ENCODE assay signal across 13 cellular contexts in genomic region chr3:125062904-125063618, GRCh38. TPM values are rescaled to one million over a fixed set of nuclear protein-coding genes. Genes with fewer than 3 reads are reported as not detected.
DNase-seq lines count a peak whose midpoint lies in the region; ATAC-seq and TF ChIP-seq lines count a peak whose summit lies in the region.
"Had no signal": no experiment of that assay in that cellular context is flagged by ENCODE, and none has a peak within 500 bp of the region (broad histone marks: within the 10 kb centered on the region; RNA-seq: fewer than 3 reads in every experiment).

No MANE protein-coding gene starts in this region.

- H3K27ac Mint-ChIP-seq in activated CD4-positive, alpha-beta memory T cell treated with anti-CD3 and anti-CD28 coated beads, Interleukin-2, amount 10 ng/mL, durations not matched to agents 7 days and 5 days: no peak overlapping the region
- H3K27ac Mint-ChIP-seq: activated T-helper 17 cell treated with anti-CD3 and anti-CD28 coated beads, Interleukin-2, amount 50 U/mL, for 72 hours; IgD-negative memory B cell had no signal

- no peaks in the 10 kb centered on the region for H4K20me1 ChIP-seq in PC-9 (ENCODE audit: insufficient read depth)

- peak overlapping the region; percentile 8; the same call in 1 of the 2 replicates for H3K4me3 ChIP-seq in PC-9

- no TSS peak for BruUV-seq in PC-9 (replicated peaks; lab: Mats Ljungman, UMichigan)

- peaks cover 34% of the 10 kb centered on the region for H3F3A ChIP-seq in PC-9 (ENCODE audit: insufficient read depth, low read depth)

- peak overlapping the region; percentile 65 for H3K27ac ChIP-seq in PC-9

- ATAC-seq in esophagus mucosa (peak; percentile 21), GM21786 (IDR thresholded peaks at IDR 0.05; ENCODE audit: unreplicated experiment) (no peak), GM19463 (IDR thresholded peaks at IDR 0.05; ENCODE audit: unreplicated experiment) (no peak)
- ATAC-seq: activated T-helper 17 cell treated with anti-CD3 and anti-CD28 coated beads, Interleukin-2, amount 50 U/mL, for 72 hours had no signal

- no peaks in the 10 kb centered on the region for H3K79me2 ChIP-seq in PC-9 (ENCODE audit: low read depth)

- H3K4me1 ChIP-seq in PC-9 (replicated peaks; ENCODE audit: insufficient read depth): peaks cover 63% of the 10 kb centered on the region

- peaks cover 66% of the 10 kb centered on the region for H3K27me3 Mint-ChIP-seq in activated CD4-positive, alpha-beta memory T cell treated with anti-CD3 and anti-CD28 coated beads, Interleukin-2, amount 10 ng/mL, durations not matched to agents 7 days and 5 days

- no peak overlapping the region for H2AFZ ChIP-seq in PC-9

- H3K9me3 ChIP-seq in PC-9 (ENCODE audit: insufficient read depth, low read depth): no peaks in the 10 kb centered on the region

- no peaks in the 10 kb centered on the region for H3K36me3 Mint-ChIP-seq in activated CD4-positive, alpha-beta memory T cell treated with anti-CD3 and anti-CD28 coated beads, Interleukin-2, amount 10 ng/mL, durations not matched to agents 7 days and 5 days (ENCODE audit: low read depth)

- POLR2A ChIA-PET in PC-9 (lab: Charles Lee; ENCODE audit: unreplicated experiment) (interaction anchor here (0.5 to 1.2 kb wide), 12 partner anchors 11 to 531 kb away, joined by 3 to 20 read pairs (median 4); partner anchors contain the start of gene ZNF148), GM10248 (lab: Yijun Ruan, JAX) (no interaction called here)
- POLR2A ChIA-PET in activated CD4-positive, alpha-beta memory T cell treated with anti-CD3 and anti-CD28 coated beads, Interleukin-2, amount 10 ng/mL, durations not matched to agents 7 days and 5 days (lab: Charles Lee): no interaction called here

- TF ChIP-seq CTCF in PC-9 (conservative IDR thresholded peaks at IDR 0.05): no peak
- no peak for TF ChIP-seq CTCF in GM10248 (IDR thresholded peaks at IDR 0.05; ENCODE audit: control extremely low read depth, extremely low read depth, low read depth, missing control alignments)

- intact Hi-C loops in PC-9 (cut with micrococcal nuclease; ENCODE audit: unreplicated experiment): loop anchor here (1.0 to 10.0 kb wide), 8 partner anchors 16 to 312 kb away; partner anchors contain the start of genes SLC12A8 and ZNF148

- peak overlapping the region; percentile 65 for H3K4me2 ChIP-seq in PC-9

- H3K4me1 Mint-ChIP-seq in activated CD4-positive, alpha-beta memory T cell treated with anti-CD3 and anti-CD28 coated beads, Interleukin-2, amount 10 ng/mL, durations not matched to agents 7 days and 5 days: no peaks in the 10 kb centered on the region
- H3K4me1 Mint-ChIP-seq: activated T-helper 17 cell treated with anti-CD3 and anti-CD28 coated beads, Interleukin-2, amount 50 U/mL, for 72 hours had no signal

- no peaks in the 10 kb centered on the region for H3K36me3 ChIP-seq in PC-9 (ENCODE audit: low read depth)

- DNase-seq in AG20443 (ENCODE audit: low spot score) (peak; percentile 81), PC-9 (peak; percentile 95 to 99), myocyte (ENCODE audit: low read depth) (peak; percentile 72), GM10248 (ENCODE audit: extremely low spot score) (no peak)
- no peak for DNase-seq in activated CD4-positive, alpha-beta memory T cell treated with anti-CD3 and anti-CD28 coated beads, Interleukin-2, amount 10 ng/mL, durations not matched to agents 7 days and 5 days
- DNase-seq: DMS153; SHP77; stimulated activated CD4-positive, alpha-beta T cell treated with anti-CD3 and anti-CD28 coated beads, Interleukin-4, amount 100 ng/mL, for 1 hour had no signal

- H3K9me3 Mint-ChIP-seq in activated CD4-positive, alpha-beta memory T cell treated with anti-CD3 and anti-CD28 coated beads, Interleukin-2, amount 10 ng/mL, durations not matched to agents 7 days and 5 days: peaks cover 4% of the 10 kb centered on the region
- H3K9me3 Mint-ChIP-seq: activated T-helper 17 cell treated with anti-CD3 and anti-CD28 coated beads, Interleukin-2, amount 50 U/mL, for 72 hours; IgD-negative memory B cell had no signal

- H3K9me2 ChIP-seq in PC-9 (ENCODE audit: insufficient read depth): no peaks in the 10 kb centered on the region

- CTCF ChIA-PET in PC-9 (lab: Charles Lee) (no interaction called here), GM10248 (lab: Yijun Ruan, JAX) (interaction anchor here (1.0 to 2.5 kb wide), 3 partner anchors 9 to 19 kb away, joined by 3 to 5 read pairs (median 3); no protein-coding TSS in a partner anchor)
- CTCF ChIA-PET in activated CD4-positive, alpha-beta memory T cell treated with anti-CD3 and anti-CD28 coated beads, Interleukin-2, amount 10 ng/mL, durations not matched to agents 7 days and 5 days (lab: Charles Lee): no interaction called here

- H3K4me3 Mint-ChIP-seq in activated CD4-positive, alpha-beta memory T cell treated with anti-CD3 and anti-CD28 coated beads, Interleukin-2, amount 10 ng/mL, durations not matched to agents 7 days and 5 days: no peak overlapping the region
- H3K4me3 Mint-ChIP-seq: activated T-helper 17 cell treated with anti-CD3 and anti-CD28 coated beads, Interleukin-2, amount 50 U/mL, for 72 hours; IgD-negative memory B cell had no signal

- H3K27me3 ChIP-seq in PC-9 (ENCODE audit: insufficient read depth, low read depth): no peaks in the 10 kb centered on the region

RNA-seq across cellular contexts. Expression of gene HEG1, which starts 7.3 kb away (rescaled TPM):
- total RNA-seq in PC-9 (2021): 30.2 and 33.5 TPM in 2 replicates
- total RNA-seq in esophagus mucosa: 13.0 TPM
- total RNA-seq in myocyte: 26.1 and 32.4 TPM in 2 replicates
- 44.7 TPM for polyA plus RNA-seq in myocyte (2012)
- total RNA-seq in activated CD4-positive, alpha-beta memory T cell treated with anti-CD3 and anti-CD28 coated beads, Interleukin-2, amount 10 ng/mL, durations not matched to agents 7 days and 5 days: 10 to 100 TPM; 26.7 to 27.7 TPM

Comparison
In these comparisons a context has a peak if more than half of its experiments do, and no peak if none do; other contexts are left out.
1. DNase-seq: peak in AG20443 (single experiment), PC-9 (2 of 2) and myocyte (single experiment); none in GM10248 (single experiment) and activated CD4-positive, alpha-beta memory T cell treated with anti-CD3 and anti-CD28 coated beads, Interleukin-2, amount 10 ng/mL, durations not matched to agents 7 days and 5 days (single experiment).